8 cellular contexts compared by ENCODE assay signal in genomic region chr14:39102265-39102968, GRCh38. TPM values are rescaled to one million over a fixed set of nuclear protein-coding genes. Genes with fewer than 3 reads are reported as not detected.
A peak's percentile ranks its signal among the peaks of the same experiment; 100 is the strongest.
DNase-seq lines count a peak whose midpoint lies in the region; ATAC-seq and TF ChIP-seq lines count a peak whose summit lies in the region.

No MANE protein-coding gene starts in this region.

- peak; percentile 52 for ATAC-seq in GM23338

- no peaks in the 10 kb centered on the region for H3K9me3 Mint-ChIP-seq in GM23338

- H3K27ac Mint-ChIP-seq in GM23338: peak overlapping the region; percentile 90

- H3K9me3 ChIP-seq in adrenal gland (replicated peaks in 1 of 3) (no peaks in the 10 kb centered on the region), hepatocyte (ENCODE audit: low read depth) (no peaks in the 10 kb centered on the region)

- no peaks in the 10 kb centered on the region for H3K27me3 Mint-ChIP-seq in GM23338 (ENCODE audit: insufficient read depth, low read depth, poor library complexity)

- H3K4me3 ChIP-seq in GM23338 (peak overlapping the region; percentile 93), adrenal gland (peak overlapping the region; percentile 63 to 75 (median 69)), hepatocyte (peak overlapping the region; percentile 60)

- H3K4me2 ChIP-seq in GM23338: peak overlapping the region; percentile 84
- H3K4me2 ChIP-seq in hepatocyte: peak overlapping the region; percentile 73

- peaks cover 9% of the 10 kb centered on the region for H3K4me1 ChIP-seq in GM23338 (ENCODE audit: insufficient read depth)
- H3K4me1 ChIP-seq in adrenal gland (replicated peaks in 1 of 2): peaks cover 10 to 36% of the 10 kb centered on the region in 2 donors
- H3K4me1 ChIP-seq in hepatocyte (ENCODE audit: insufficient read depth): peaks cover 27% of the 10 kb centered on the region

- H3F3A ChIP-seq in GM23338 (replicated peaks; ENCODE audit: low read depth): no peaks in the 10 kb centered on the region; the same call in none of the 2 replicates

- peak overlapping the region; percentile 95 for H3K27ac ChIP-seq in GM23338 (ENCODE audit: low read depth)
- peak overlapping the region; percentile 83 to 97 (median 96) for H3K27ac ChIP-seq in adrenal gland
- H3K27ac ChIP-seq in hepatocyte: peak overlapping the region; percentile 99

- no peaks in the 10 kb centered on the region for H3K27me3 ChIP-seq in GM23338 (ENCODE audit: insufficient read depth)
- H3K27me3 ChIP-seq in adrenal gland: no peaks in the 10 kb centered on the region
- no peaks in the 10 kb centered on the region for H3K27me3 ChIP-seq in hepatocyte

- WGBS in adrenal gland, 4 donors: 0 to 3% (median 2%) methylated on average over 8 to 23 of the region's 23 CpGs
- 2% methylated on average over 10 of the region's 23 CpGs for WGBS in hepatocyte (ENCODE audit: low lambda C conversion rate, missing lambda C conversion rate)

- no peaks in the 10 kb centered on the region for H3K36me3 ChIP-seq in GM23338 (ENCODE audit: insufficient read depth)
- no peaks in the 10 kb centered on the region for H3K36me3 ChIP-seq in adrenal gland (replicated peaks in 1 of 2)
- no peaks in the 10 kb centered on the region for H3K36me3 ChIP-seq in hepatocyte (replicated peaks; ENCODE audit: insufficient read depth, low read depth)

- H2AFZ ChIP-seq in GM23338 (peak overlapping the region; percentile 91; the same call in 1 of the 2 replicates), hepatocyte (peak overlapping the region; percentile 7)

- peak overlapping the region; percentile 85 for H3K4me3 Mint-ChIP-seq in GM23338

- intact Hi-C loops in adrenal gland (cut with DNase I): loop anchor here in 1 of 2 donors (10.0 kb wide), 1 partner anchor 262 kb away; no protein-coding TSS in a partner anchor

- H4K20me1 ChIP-seq in GM23338 (replicated peaks; ENCODE audit: insufficient read depth): no peaks in the 10 kb centered on the region
- peaks cover 37% of the 10 kb centered on the region for H4K20me1 ChIP-seq in hepatocyte (ENCODE audit: insufficient read depth, poor library complexity, severe bottlenecking)

- no peaks in the 10 kb centered on the region for H3K36me3 Mint-ChIP-seq in GM23338 (ENCODE audit: low read depth)

- no peak for TF ChIP-seq POLR2A in adrenal gland (IDR thresholded peaks at IDR 0.05)

- H3K9me2 ChIP-seq in GM23338 (ENCODE audit: insufficient read depth) (no peaks in the 10 kb centered on the region), hepatocyte (replicated peaks; ENCODE audit: insufficient read depth) (no peaks in the 10 kb centered on the region)

- DNase-seq in NCI-H82 (lab: John Stamatoyannopoulos, UW) (peak; percentile 35), NCI-H82 treated with DMSO at 0.1 percent for 48 hours (lab: John Stamatoyannopoulos, UW; ENCODE audit: unreplicated experiment) (no peak), GM23338 (ENCODE audit: low spot score) (peak; percentile 31), LoVo (ENCODE audit: low spot score) (peak; percentile 79), adrenal gland (peak in 4 of 7 donors; percentile 24 to 43 (median 32)), hepatocyte (ENCODE audit: low spot score) (peak; percentile 81), renal cortical epithelial cell (ENCODE audit: low read depth) (peak; percentile 57), COR-L47 (lab: John Stamatoyannopoulos, UW) (no peak)

- TF ChIP-seq CTCF in GM23338 (conservative IDR thresholded peaks at IDR 0.05; ENCODE audit: low read depth in 2 of 2): no peak
- no peak for TF ChIP-seq CTCF in adrenal gland (IDR thresholded peaks at IDR 0.05)
- no peak for TF ChIP-seq CTCF in hepatocyte (IDR thresholded peaks at IDR 0.05; ENCODE audit: poor library complexity)

- H3K4me1 Mint-ChIP-seq in GM23338: peaks cover 17% of the 10 kb centered on the region

- peaks cover 53% of the 10 kb centered on the region for H3K79me2 ChIP-seq in GM23338 (replicated peaks; ENCODE audit: insufficient read depth)
- H3K79me2 ChIP-seq in hepatocyte: peaks cover 60% of the 10 kb centered on the region

TF ChIP-seq in GM23338, 12 proteins besides CTCF, POLR2A, EP300 and RAD21 (continues in another document):
- no peak for TF ChIP-seq ZNF331 (CRISPR knock-in tag; IDR thresholded peaks at IDR 0.05; ENCODE audit: low read depth)
- no peak for TF ChIP-seq REST (IDR thresholded peaks at IDR 0.05; ENCODE audit: unreplicated experiment)
- TF ChIP-seq CREB1 (CRISPR knock-in tag; IDR thresholded peaks at IDR 0.05; ENCODE audit: low read depth): peak; percentile 27; the same call in 1 of the 2 replicates
- no peak for TF ChIP-seq EZH2 (IDR thresholded peaks at IDR 0.05; ENCODE audit: low read depth, unreplicated experiment)
- TF ChIP-seq POLR2AphosphoS5 (IDR thresholded peaks at IDR 0.05; ENCODE audit: low read depth): no peak

RNA-seq across cellular contexts. Expression of gene SEC23A, which starts 0.6 kb away (rescaled TPM):
- total RNA-seq in GM23338 (2014; rRNA removed; shearing (Covaris generic)): 60.9 and 89.9 TPM in 2 replicates
- 19.8 and 22.7 TPM in 2 replicates for polyA plus RNA-seq in GM23338 (2016; fragmentation: Nextera tagmentation; extraction: Ambion mirVana)
- total RNA-seq in adrenal gland: 100 to 1,000 TPM in 3 of 8 donors, 10 to 100 TPM in 5; 72.0 to 201 (median 98.1) TPM
- polyA plus RNA-seq in adrenal gland: 10 to 100 TPM; 10.9 to 86.2 (median 15.5) TPM
- 172 and 193 TPM in 2 replicates for total RNA-seq in hepatocyte
- polyA plus RNA-seq in hepatocyte: 81.5 and 99.8 TPM in 2 replicates
- 206 and 564 TPM in 2 replicates for total RNA-seq in renal cortical epithelial cell

RNA-seq across cellular contexts. Expression of gene GEMIN2, which starts 11.7 kb away (rescaled TPM):
- 47.8 and 61.6 TPM in 2 replicates for total RNA-seq in GM23338 (2014; rRNA removed; shearing (Covaris generic))
- polyA plus RNA-seq in GM23338 (2016; fragmentation: Nextera tagmentation; extraction: Ambion mirVana) (28.9 and 37.0 TPM in 2 replicates), adrenal gland (10 to 100 TPM in 1 of 3 donors, 1 to 10 TPM in 2; 6.6 to 12.4 (median 8.5) TPM), hepatocyte (9.0 and 12.4 TPM in 2 replicates)
- total RNA-seq in adrenal gland (10 to 100 TPM in 4 of 8 donors, 1 to 10 TPM in 4; 1.1 to 18.4 (median 10.1) TPM), hepatocyte (24.7 and 28.3 TPM in 2 replicates), renal cortical epithelial cell (34.5 and 55.4 TPM in 2 replicates)

Comparison
In these comparisons a context has a peak if more than half of its experiments do, and no peak if none do; other contexts are left out.
1. DNase-seq: peak in NCI-H82 (single experiment), GM23338 (single experiment), LoVo (single experiment), adrenal gland (4 of 7), hepatocyte (single experiment) and renal cortical epithelial cell (single experiment); none in NCI-H82 treated with DMSO at 0.1 percent for 48 hours (single experiment) and COR-L47 (single experiment).
2. Peak in every context shown above with its lines, with median percentiles within 50 percentile points of each other: H3K27ac ChIP-seq and H3K4me3 ChIP-seq.